Comparison of ENCODE assay signal across 1 cellular context in genomic region chr6:1767481-1768246, GRCh38.
TF ChIP-seq lines count a peak whose summit lies in the region.

No MANE protein-coding gene starts in this region.

TF ChIP-seq in GM23338, 12 proteins besides CTCF, POLR2A, EP300 and RAD21 (continued from another document):
- TF ChIP-seq ZNF462 (CRISPR knock-in tag; IDR thresholded peaks at IDR 0.05) = no peak
